Comparison of ENCODE assay signal across 8 cellular contexts in genomic region chr6:147204843-147205311, GRCh38. TPM values are rescaled to one million over a fixed set of nuclear protein-coding genes. Genes with fewer than 3 reads are reported as not detected.
DNase-seq lines count a peak whose midpoint lies in the region; ATAC-seq and TF ChIP-seq lines count a peak whose summit lies in the region.

No MANE protein-coding gene starts in this region.

- ATAC-seq in activated CD8-positive, alpha-beta memory T cell treated with anti-CD3 and anti-CD28 coated beads, Interleukin-2, amount 10 ng/mL, durations not matched to agents 7 days and 5 days: no peak
- ATAC-seq in activated CD8-positive, alpha-beta T cell treated with anti-CD3 and anti-CD28 coated beads for 36 hours: no peak
- no peak for ATAC-seq in stimulated activated memory B cell treated with anti-CD40 and anti-IgM and Interleukin-4, amounts not matched to agents 10 μg/mL and 1 μg/mL and 100 μg/mL, for 72 hours

- no peak for DNase-seq in activated CD8-positive, alpha-beta memory T cell treated with anti-CD3 and anti-CD28 coated beads, Interleukin-2, amount 10 ng/mL, durations not matched to agents 7 days and 5 days
- DNase-seq in activated CD8-positive, alpha-beta memory T cell treated with anti-CD3 and anti-CD28 coated beads, Interleukin-2, amount 50 U/mL, for 4 hours: no peak
- DNase-seq in activated CD8-positive, alpha-beta T cell treated with anti-CD3 and anti-CD28 coated beads for 36 hours: no peak
- DNase-seq in T-helper 9 cell (no peak), mucosa of gallbladder (ENCODE audit: low spot score) (no peak)
- no peak for DNase-seq in activated CD4-positive, CD25-positive, alpha-beta regulatory T cell treated with anti-CD3 and anti-CD28 coated beads, Interleukin-2, amount 50 U/mL, for 72 hours

- H3K27ac Mint-ChIP-seq in activated CD8-positive, alpha-beta memory T cell treated with anti-CD3 and anti-CD28 coated beads, Interleukin-2, amount 10 ng/mL, durations not matched to agents 7 days and 5 days: peak overlapping the region; percentile 91
- peak overlapping the region; percentile 92 for H3K27ac Mint-ChIP-seq in activated CD8-positive, alpha-beta T cell treated with anti-CD3 and anti-CD28 coated beads for 36 hours
- H3K27ac Mint-ChIP-seq in stimulated activated memory B cell treated with anti-CD40 and anti-IgM and Interleukin-4, amounts not matched to agents 10 μg/mL and 1 μg/mL and 100 μg/mL, for 72 hours: peak overlapping the region; percentile 90

- peaks cover 8% of the 10 kb centered on the region for H3K36me3 Mint-ChIP-seq in activated CD8-positive, alpha-beta memory T cell treated with anti-CD3 and anti-CD28 coated beads, Interleukin-2, amount 10 ng/mL, durations not matched to agents 7 days and 5 days
- peaks cover 4% of the 10 kb centered on the region for H3K36me3 Mint-ChIP-seq in activated CD8-positive, alpha-beta T cell treated with anti-CD3 and anti-CD28 coated beads for 36 hours (ENCODE audit: low read depth)
- H3K36me3 Mint-ChIP-seq in stimulated activated memory B cell treated with anti-CD40 and anti-IgM and Interleukin-4, amounts not matched to agents 10 μg/mL and 1 μg/mL and 100 μg/mL, for 72 hours: no peaks in the 10 kb centered on the region

- H3K4me1 Mint-ChIP-seq in activated CD8-positive, alpha-beta memory T cell treated with anti-CD3 and anti-CD28 coated beads, Interleukin-2, amount 10 ng/mL, durations not matched to agents 7 days and 5 days: peaks cover 34% of the 10 kb centered on the region
- peaks cover 36% of the 10 kb centered on the region for H3K4me1 Mint-ChIP-seq in activated CD8-positive, alpha-beta T cell treated with anti-CD3 and anti-CD28 coated beads for 36 hours (ENCODE audit: low read depth)
- peaks cover 29% of the 10 kb centered on the region for H3K4me1 Mint-ChIP-seq in stimulated activated memory B cell treated with anti-CD40 and anti-IgM and Interleukin-4, amounts not matched to agents 10 μg/mL and 1 μg/mL and 100 μg/mL, for 72 hours

- H3K9me3 Mint-ChIP-seq in activated CD8-positive, alpha-beta memory T cell treated with anti-CD3 and anti-CD28 coated beads, Interleukin-2, amount 10 ng/mL, durations not matched to agents 7 days and 5 days (ENCODE audit: low read depth): no peaks in the 10 kb centered on the region
- H3K9me3 Mint-ChIP-seq in activated CD8-positive, alpha-beta T cell treated with anti-CD3 and anti-CD28 coated beads for 36 hours: no peaks in the 10 kb centered on the region
- no peaks in the 10 kb centered on the region for H3K9me3 Mint-ChIP-seq in stimulated activated memory B cell treated with anti-CD40 and anti-IgM and Interleukin-4, amounts not matched to agents 10 μg/mL and 1 μg/mL and 100 μg/mL, for 72 hours

- CTCF ChIA-PET in activated CD8-positive, alpha-beta memory T cell treated with anti-CD3 and anti-CD28 coated beads, Interleukin-2, amount 10 ng/mL, durations not matched to agents 7 days and 5 days (lab: Charles Lee): interaction anchor here (1.3 kb wide), 1 partner anchor 83 kb away, joined by 3 read pairs; no protein-coding TSS in a partner anchor
- CTCF ChIA-PET in activated CD8-positive, alpha-beta T cell treated with anti-CD3 and anti-CD28 coated beads for 36 hours (lab: Charles Lee): no interaction called here

- intact Hi-C loops in activated CD8-positive, alpha-beta T cell treated with anti-CD3 and anti-CD28 coated beads for 36 hours (cut with micrococcal nuclease): loop anchor here (5.0 kb wide), 1 partner anchor 353 kb away; no protein-coding TSS in a partner anchor

- peak overlapping the region; percentile 88 for H3K4me3 Mint-ChIP-seq in activated CD8-positive, alpha-beta memory T cell treated with anti-CD3 and anti-CD28 coated beads, Interleukin-2, amount 10 ng/mL, durations not matched to agents 7 days and 5 days
- peak overlapping the region; percentile 92 for H3K4me3 Mint-ChIP-seq in activated CD8-positive, alpha-beta T cell treated with anti-CD3 and anti-CD28 coated beads for 36 hours
- H3K4me3 Mint-ChIP-seq in stimulated activated memory B cell treated with anti-CD40 and anti-IgM and Interleukin-4, amounts not matched to agents 10 μg/mL and 1 μg/mL and 100 μg/mL, for 72 hours: peak overlapping the region; percentile 94

- peak overlapping the region; percentile 65 for H3K9ac ChIP-seq in iPS-18a (ENCODE audit: low read length)

- no peaks in the 10 kb centered on the region for H3K9me3 ChIP-seq in iPS-18a (ENCODE audit: control insufficient read depth, low read depth, low read length)

- peak overlapping the region; percentile 87 for H3K4me3 ChIP-seq in iPS-18a (ENCODE audit: low read length)

- POLR2A ChIA-PET in activated CD8-positive, alpha-beta T cell treated with anti-CD3 and anti-CD28 coated beads for 36 hours (lab: Charles Lee): interaction anchor here (0.6 kb wide), 1 partner anchor 154 kb away, joined by 5 read pairs; no protein-coding TSS in a partner anchor

- H3K27me3 Mint-ChIP-seq in activated CD8-positive, alpha-beta memory T cell treated with anti-CD3 and anti-CD28 coated beads, Interleukin-2, amount 10 ng/mL, durations not matched to agents 7 days and 5 days: no peaks in the 10 kb centered on the region
- H3K27me3 Mint-ChIP-seq in activated CD8-positive, alpha-beta T cell treated with anti-CD3 and anti-CD28 coated beads for 36 hours: no peaks in the 10 kb centered on the region
- H3K27me3 Mint-ChIP-seq in stimulated activated memory B cell treated with anti-CD40 and anti-IgM and Interleukin-4, amounts not matched to agents 10 μg/mL and 1 μg/mL and 100 μg/mL, for 72 hours: no peaks in the 10 kb centered on the region

- peaks cover 11% of the 10 kb centered on the region for H3K4me1 ChIP-seq in iPS-18a (ENCODE audit: control insufficient read depth, low read depth, low read length)

- H3K27me3 ChIP-seq in iPS-18a (ENCODE audit: control insufficient read depth, insufficient read depth, low read length): peaks cover 14% of the 10 kb centered on the region

- no peak overlapping the region for H3K27ac ChIP-seq in iPS-18a (ENCODE audit: low read length)

- no peaks in the 10 kb centered on the region for H3K36me3 ChIP-seq in iPS-18a (ENCODE audit: control insufficient read depth, low read depth, low read length)

- no peak for TF ChIP-seq CTCF in activated CD8-positive, alpha-beta T cell treated with anti-CD3 and anti-CD28 coated beads for 36 hours (IDR thresholded peaks at IDR 0.05)

RNA-seq across cellular contexts. Expression of gene STXBP5, which starts 0.7 kb away (rescaled TPM):
- total RNA-seq in activated CD8-positive, alpha-beta memory T cell treated with anti-CD3 and anti-CD28 coated beads, Interleukin-2, amount 10 ng/mL, durations not matched to agents 7 days and 5 days: 10 to 100 TPM; 16.1 to 22.6 TPM
- 10 to 100 TPM; 11.4 to 11.5 TPM for total RNA-seq in activated CD8-positive, alpha-beta T cell treated with anti-CD3 and anti-CD28 coated beads for 36 hours
- 23.0 TPM for total RNA-seq in mucosa of gallbladder
